15 cellular contexts compared by ENCODE assay signal in genomic region chr5:59016925-59017324, GRCh38.
DNase-seq lines count a peak whose midpoint lies in the region; ATAC-seq and TF ChIP-seq lines count a peak whose summit lies in the region.
"Had no signal": no experiment of that assay in that cellular context is flagged by ENCODE, and none has a peak within 500 bp of the region (broad histone marks: within the 10 kb centered on the region; RNA-seq: fewer than 3 reads in every experiment).

No MANE protein-coding gene starts in this region.

- 97 to 99% (median 99%) methylated on average over 5 of the region's 5 CpGs for WGBS in psoas muscle, 3 donors
- 96% methylated on average over 5 of the region's 5 CpGs for WGBS in prostate gland

- intact Hi-C loops in activated CD4-positive, alpha-beta T cell treated with anti-CD3 and anti-CD28 coated beads, Interleukin-2, amount 10 ng/mL, durations not matched to agents 24 days and 14 days (cut with micrococcal nuclease), result no loop called here
- intact Hi-C loops in activated T-helper 1 cell treated with anti-CD3 and anti-CD28 coated beads, Interleukin-12 subunit alpha, Interleukin-12 subunit beta, Interleukin-2, Interleukin-4 antibody, amounts not matched to agents 30 ng/mL and 10 ng/mL and 1 ng/mL, durations not matched to agents 14 hours and 24 hours and 36 hours (cut with micrococcal nuclease), result no loop called here
- intact Hi-C loops in psoas muscle (cut with DNase I) (no loop called here), prostate gland (cut with DNase I) (no loop called here)

- no peak for TF ChIP-seq POLR2A in prostate gland (IDR thresholded peaks at IDR 0.05)

- peaks cover 32% of the 10 kb centered on the region for H3K4me1 ChIP-seq in psoas muscle
- H3K4me1 ChIP-seq in prostate gland (replicated peaks), result no peaks in the 10 kb centered on the region
- H3K4me1 ChIP-seq: BLaER1 treated with 17β-estradiol and CSF1 and Interleukin-3, amounts not matched to agents 10 nM and 100 nM had no signal

- H3K36me3 ChIP-seq in psoas muscle (ENCODE audit: insufficient read depth in 1 of 2, low read depth in 1 of 2) (peaks cover 0 to 17% of the 10 kb centered on the region in 2 donors), prostate gland (no peaks in the 10 kb centered on the region)

- H3K27me3 Mint-ChIP-seq in activated CD4-positive, alpha-beta T cell treated with anti-CD3 and anti-CD28 coated beads, Interleukin-2, amount 10 ng/mL, durations not matched to agents 24 days and 14 days, result no peaks in the 10 kb centered on the region
- no peaks in the 10 kb centered on the region for H3K27me3 Mint-ChIP-seq in activated T-helper 1 cell treated with anti-CD3 and anti-CD28 coated beads, Interleukin-12 subunit alpha, Interleukin-12 subunit beta, Interleukin-2, Interleukin-4 antibody, amounts not matched to agents 30 ng/mL and 10 ng/mL and 1 ng/mL, durations not matched to agents 14 hours and 24 hours and 36 hours (ENCODE audit: insufficient read depth)
- H3K27me3 Mint-ChIP-seq: CD4-positive, CD25-positive, alpha-beta regulatory T cell had no signal

- peaks cover 63% of the 10 kb centered on the region for H3K4me1 Mint-ChIP-seq in activated CD4-positive, alpha-beta T cell treated with anti-CD3 and anti-CD28 coated beads, Interleukin-2, amount 10 ng/mL, durations not matched to agents 24 days and 14 days
- H3K4me1 Mint-ChIP-seq in activated T-helper 1 cell treated with anti-CD3 and anti-CD28 coated beads, Interleukin-12 subunit alpha, Interleukin-12 subunit beta, Interleukin-2, Interleukin-4 antibody, amounts not matched to agents 30 ng/mL and 10 ng/mL and 1 ng/mL, durations not matched to agents 14 hours and 24 hours and 36 hours (ENCODE audit: low read depth), result peaks cover 86% of the 10 kb centered on the region

- DNase-seq in activated CD4-positive, alpha-beta T cell treated with anti-CD3 and anti-CD28 coated beads, Interleukin-2, amount 10 ng/mL, durations not matched to agents 24 days and 14 days, result no peak
- DNase-seq in activated CD4-positive, alpha-beta T cell treated with anti-CD3 and anti-CD28 coated beads, Interleukin-2, amount 50 U/mL, for 4 hours, result no peak
- DNase-seq in activated T-helper 1 cell treated with anti-CD3 and anti-CD28 coated beads, Interleukin-12 subunit alpha, Interleukin-12 subunit beta, Interleukin-2, Interleukin-4 antibody, amounts not matched to agents 30 ng/mL and 10 ng/mL and 1 ng/mL, durations not matched to agents 14 hours and 24 hours and 36 hours (ENCODE audit: low spot score), result no peak
- no peak for DNase-seq in psoas muscle
- DNase-seq in NCI-H82 (lab: John Stamatoyannopoulos, UW), result no peak
- DNase-seq in prostate gland (ENCODE audit: low spot score), result no peak
- DNase-seq in cortex of kidney (lab: John Stamatoyannopoulos, UW), result no peak
- DNase-seq: 8988T; ACHN; CD4-positive, CD25-positive, alpha-beta regulatory T cell; DMS79; GM23248 had no signal

- TF ChIP-seq CTCF in psoas muscle (IDR thresholded peaks at IDR 0.05) (no peak), prostate gland (IDR thresholded peaks at IDR 0.05) (no peak)

- H3K4me3 Mint-ChIP-seq in activated CD4-positive, alpha-beta T cell treated with anti-CD3 and anti-CD28 coated beads, Interleukin-2, amount 10 ng/mL, durations not matched to agents 24 days and 14 days, result no peak overlapping the region
- H3K4me3 Mint-ChIP-seq in activated T-helper 1 cell treated with anti-CD3 and anti-CD28 coated beads, Interleukin-12 subunit alpha, Interleukin-12 subunit beta, Interleukin-2, Interleukin-4 antibody, amounts not matched to agents 30 ng/mL and 10 ng/mL and 1 ng/mL, durations not matched to agents 14 hours and 24 hours and 36 hours, result no peak overlapping the region
- H3K4me3 Mint-ChIP-seq: CD4-positive, CD25-positive, alpha-beta regulatory T cell had no signal

- H3K27ac ChIP-seq in psoas muscle (peak overlapping the region; percentile 12), prostate gland (no peak overlapping the region)
- H3K27ac ChIP-seq: BLaER1 treated with 17β-estradiol and CSF1 and Interleukin-3, amounts not matched to agents 10 nM and 100 nM; GM23248 had no signal

- H3K36me3 Mint-ChIP-seq in activated CD4-positive, alpha-beta T cell treated with anti-CD3 and anti-CD28 coated beads, Interleukin-2, amount 10 ng/mL, durations not matched to agents 24 days and 14 days (ENCODE audit: low read depth), result peaks cover 89% of the 10 kb centered on the region
- H3K36me3 Mint-ChIP-seq in activated T-helper 1 cell treated with anti-CD3 and anti-CD28 coated beads, Interleukin-12 subunit alpha, Interleukin-12 subunit beta, Interleukin-2, Interleukin-4 antibody, amounts not matched to agents 30 ng/mL and 10 ng/mL and 1 ng/mL, durations not matched to agents 14 hours and 24 hours and 36 hours (ENCODE audit: low read depth), result peaks cover 82% of the 10 kb centered on the region

- H3K9me3 ChIP-seq in psoas muscle, result peaks cover 3% of the 10 kb centered on the region
- no peaks in the 10 kb centered on the region for H3K9me3 ChIP-seq in prostate gland

- H3K4me3 ChIP-seq in psoas muscle, result no peak overlapping the region
- no peak overlapping the region for H3K4me3 ChIP-seq in prostate gland
- H3K4me3 ChIP-seq: BLaER1 treated with 17β-estradiol and CSF1 and Interleukin-3, amounts not matched to agents 10 nM and 100 nM; GM12878; GM23248 had no signal

- H3K9me3 Mint-ChIP-seq in activated CD4-positive, alpha-beta T cell treated with anti-CD3 and anti-CD28 coated beads, Interleukin-2, amount 10 ng/mL, durations not matched to agents 24 days and 14 days, result peaks cover 27% of the 10 kb centered on the region
- peaks cover 33% of the 10 kb centered on the region for H3K9me3 Mint-ChIP-seq in activated T-helper 1 cell treated with anti-CD3 and anti-CD28 coated beads, Interleukin-12 subunit alpha, Interleukin-12 subunit beta, Interleukin-2, Interleukin-4 antibody, amounts not matched to agents 30 ng/mL and 10 ng/mL and 1 ng/mL, durations not matched to agents 14 hours and 24 hours and 36 hours

- peak overlapping the region; percentile 42 for H3K27ac Mint-ChIP-seq in activated CD4-positive, alpha-beta T cell treated with anti-CD3 and anti-CD28 coated beads, Interleukin-2, amount 10 ng/mL, durations not matched to agents 24 days and 14 days
- peak overlapping the region; percentile 11 for H3K27ac Mint-ChIP-seq in activated T-helper 1 cell treated with anti-CD3 and anti-CD28 coated beads, Interleukin-12 subunit alpha, Interleukin-12 subunit beta, Interleukin-2, Interleukin-4 antibody, amounts not matched to agents 30 ng/mL and 10 ng/mL and 1 ng/mL, durations not matched to agents 14 hours and 24 hours and 36 hours
- H3K27ac Mint-ChIP-seq: CD4-positive, CD25-positive, alpha-beta regulatory T cell had no signal

- H3K27me3 ChIP-seq in psoas muscle (ENCODE audit: insufficient read depth in 3 of 3, low read length in 2 of 3), result no peaks in the 10 kb centered on the region
- H3K27me3 ChIP-seq in prostate gland (replicated peaks; ENCODE audit: insufficient read depth), result no peaks in the 10 kb centered on the region
- H3K27me3 ChIP-seq: BLaER1 treated with 17β-estradiol and CSF1 and Interleukin-3, amounts not matched to agents 10 nM and 100 nM had no signal

- no peak for ATAC-seq in psoas muscle
- ATAC-seq: GM12878, HCT116 had no signal
